Comparison of ENCODE assay signal across 8 cellular contexts in genomic region chr15:51982013-51982769, GRCh38. TPM values are rescaled to one million over a fixed set of nuclear protein-coding genes. Genes with fewer than 3 reads are reported as not detected.
DNase-seq lines count a peak whose midpoint lies in the region; ATAC-seq and TF ChIP-seq lines count a peak whose summit lies in the region.

No MANE protein-coding gene starts in this region.

- peak in 2 of 4 experiments; percentile 30 to 36 for TF ChIP-seq CTCF in sigmoid colon (IDR thresholded peaks at IDR 0.05)

- intact Hi-C loops in Right ventricle myocardium superior (cut with DNase I) (loop anchor here (5.0 kb wide), 1 partner anchor 95 kb away; no protein-coding TSS in a partner anchor), sigmoid colon (cut with DNase I) (no loop called here)

- H3K4me3 ChIP-seq in sigmoid colon = peak overlapping the region in 3 of 4 donors; percentile 9 to 19 (median 12)

- H3K4me1 ChIP-seq in sigmoid colon = peaks cover 0 to 24% (median 8%) of the 10 kb centered on the region in 4 donors

- DNase-seq in G401 (ENCODE audit: low spot score) (peak; percentile 40), HT-29 (ENCODE audit: low spot score) (peak; percentile 92), RKO (ENCODE audit: low spot score) (peak; percentile 92), Right ventricle myocardium superior (no peak), sigmoid colon (no peak), mesenteric fat pad (ENCODE audit: low spot score) (no peak)

- H3K27me3 ChIP-seq in sigmoid colon = no peaks in the 10 kb centered on the region

- H3K27me3 Mint-ChIP-seq in activated naive CD4-positive, alpha-beta T cell treated with anti-CD3 and anti-CD28 coated beads, Interleukin-2, amount 50 U/mL, for 24 hours = no peaks in the 10 kb centered on the region

- no peaks in the 10 kb centered on the region for H3K9me3 ChIP-seq in sigmoid colon

- H3K27ac ChIP-seq in sigmoid colon = peak overlapping the region; percentile 15 to 76 (median 68)

- H3K4me3 Mint-ChIP-seq in activated naive CD4-positive, alpha-beta T cell treated with anti-CD3 and anti-CD28 coated beads, Interleukin-2, amount 50 U/mL, for 24 hours = peak overlapping the region; percentile 68

- H3K4me1 Mint-ChIP-seq in activated naive CD4-positive, alpha-beta T cell treated with anti-CD3 and anti-CD28 coated beads, Interleukin-2, amount 50 U/mL, for 24 hours = peaks cover 11% of the 10 kb centered on the region

- peak overlapping the region; percentile 24 for H3K27ac Mint-ChIP-seq in activated naive CD4-positive, alpha-beta T cell treated with anti-CD3 and anti-CD28 coated beads, Interleukin-2, amount 50 U/mL, for 24 hours

- H3K9me3 Mint-ChIP-seq in activated naive CD4-positive, alpha-beta T cell treated with anti-CD3 and anti-CD28 coated beads, Interleukin-2, amount 50 U/mL, for 24 hours = no peaks in the 10 kb centered on the region

- WGBS in sigmoid colon, 2 donors = 9 to 10% methylated on average over 7 of the region's 7 CpGs

- ATAC-seq in GM21447 (IDR thresholded peaks at IDR 0.05; ENCODE audit: unreplicated experiment) = peak; percentile 92
- peak; percentile 78 for ATAC-seq in Right ventricle myocardium superior (ENCODE audit: poor library complexity)

- H3K36me3 ChIP-seq in sigmoid colon = no peaks in the 10 kb centered on the region

- in situ Hi-C loops in G401 (cut with HindIII; ENCODE audit: low sequenced_read_pairs) = no loop called here

- TF ChIP-seq POLR2A in sigmoid colon (IDR thresholded peaks at IDR 0.05) = no peak

- H3K36me3 Mint-ChIP-seq in activated naive CD4-positive, alpha-beta T cell treated with anti-CD3 and anti-CD28 coated beads, Interleukin-2, amount 50 U/mL, for 24 hours = no peaks in the 10 kb centered on the region

- TF ChIP-seq EP300 in sigmoid colon (IDR thresholded peaks at IDR 0.05) = no peak

RNA-seq across cellular contexts. Expression of gene LEO1, which starts 10.6 kb away (rescaled TPM):
- 32.9 and 48.7 TPM in 2 replicates for total RNA-seq in G401 (2014; rRNA removed; shearing (Covaris generic))
- total RNA-seq in HT-29 (2014; rRNA removed; shearing (Covaris generic)) = 14.6 and 16.7 TPM in 2 replicates
- total RNA-seq in Right ventricle myocardium superior (7.8 TPM), sigmoid colon (10 to 100 TPM in 3 of 4 donors, 1 to 10 TPM in 1; 7.4 to 15.3 (median 13.0) TPM), mesenteric fat pad (10.0 TPM)
- polyA plus RNA-seq in sigmoid colon = 10 to 100 TPM; 17.4 to 40.0 (median 25.5) TPM

RNA-seq across cellular contexts. Expression of gene MAPK6, which starts 36.8 kb away (rescaled TPM):
- total RNA-seq in G401 (2014; rRNA removed; shearing (Covaris generic)) = 51.4 and 70.7 TPM in 2 replicates
- 22.8 and 24.5 TPM in 2 replicates for total RNA-seq in HT-29 (2014; rRNA removed; shearing (Covaris generic))
- total RNA-seq in Right ventricle myocardium superior (17.6 TPM), sigmoid colon (10 to 100 TPM; 17.3 to 24.1 (median 20.1) TPM), mesenteric fat pad (32.1 TPM)
- 10 to 100 TPM; 25.8 to 82.1 (median 35.4) TPM for polyA plus RNA-seq in sigmoid colon

Comparison
In these comparisons a context has a peak if more than half of its experiments do, and no peak if none do; other contexts are left out.
1. DNase-seq: peak in G401 (single experiment), HT-29 (single experiment) and RKO (single experiment); none in Right ventricle myocardium superior (single experiment), sigmoid colon (single experiment) and mesenteric fat pad (single experiment).